24 cellular contexts compared by ENCODE assay signal in the genomic region with DNA sequence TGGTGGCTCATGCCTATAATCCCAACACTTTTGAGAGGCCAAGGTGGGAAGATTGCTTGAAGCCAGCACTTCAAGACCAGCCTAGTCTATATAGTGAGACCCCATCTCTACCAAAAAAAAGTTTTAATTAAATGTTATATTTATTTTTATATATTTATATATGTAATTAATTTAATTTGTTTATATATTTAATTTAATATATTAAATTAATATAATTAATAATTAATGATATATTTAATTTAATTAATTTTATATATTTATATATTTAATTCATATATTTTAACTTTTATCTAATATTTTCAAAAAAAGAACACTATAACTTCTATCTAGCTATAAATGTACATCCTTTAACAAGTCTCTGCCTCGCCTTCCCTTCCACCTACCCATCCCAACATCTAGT.
"Had no signal": no experiment of that assay in that cellular context is flagged by ENCODE, and none has a peak within 500 bp of the region (broad histone marks: within the 10 kb centered on the region; RNA-seq: fewer than 3 reads in every experiment).

No MANE protein-coding gene starts in this region.

- H3K27ac ChIP-seq: PC-9, Peyer's patch, SJSA1, SK-N-MC had no signal

- H3K4me1 ChIP-seq: Peyer's patch, SJSA1 had no signal

- DNase-seq: KBM-7, MV-4-11, NCI-H1092, NCI-H1105 treated with DMSO at 0.1 percent for 48 hours, NCI-H1417 treated with DMSO at 0.1 percent for 48 hours, NCI-H146, NCI-H1694 treated with DMSO at 0.1 percent for 48 hours, NCI-H1930, NCI-H2081, NCI-H2107, NCI-H2227 treated with DMSO at 0.1 percent for 48 hours, NCI-H446, NCI-H510A, NCI-H524 treated with DMSO at 0.1 percent for 48 hours, NCI-H69, NCI-H774, OCI-M1, PC-9, Peyer's patch, Right ventricle myocardium superior, RPMI8226, SIG-M5 had no signal

- H3K9me3 ChIP-seq: Peyer's patch, SJSA1 had no signal

- H3K27me3 ChIP-seq: Peyer's patch, SJSA1 had no signal

- H3K4me3 ChIP-seq: PC-9, Peyer's patch, SJSA1, SK-N-MC had no signal

- H3K36me3 ChIP-seq: Peyer's patch, SJSA1 had no signal
